ENCODE assay signal across 15 cellular contexts in the genomic region with DNA sequence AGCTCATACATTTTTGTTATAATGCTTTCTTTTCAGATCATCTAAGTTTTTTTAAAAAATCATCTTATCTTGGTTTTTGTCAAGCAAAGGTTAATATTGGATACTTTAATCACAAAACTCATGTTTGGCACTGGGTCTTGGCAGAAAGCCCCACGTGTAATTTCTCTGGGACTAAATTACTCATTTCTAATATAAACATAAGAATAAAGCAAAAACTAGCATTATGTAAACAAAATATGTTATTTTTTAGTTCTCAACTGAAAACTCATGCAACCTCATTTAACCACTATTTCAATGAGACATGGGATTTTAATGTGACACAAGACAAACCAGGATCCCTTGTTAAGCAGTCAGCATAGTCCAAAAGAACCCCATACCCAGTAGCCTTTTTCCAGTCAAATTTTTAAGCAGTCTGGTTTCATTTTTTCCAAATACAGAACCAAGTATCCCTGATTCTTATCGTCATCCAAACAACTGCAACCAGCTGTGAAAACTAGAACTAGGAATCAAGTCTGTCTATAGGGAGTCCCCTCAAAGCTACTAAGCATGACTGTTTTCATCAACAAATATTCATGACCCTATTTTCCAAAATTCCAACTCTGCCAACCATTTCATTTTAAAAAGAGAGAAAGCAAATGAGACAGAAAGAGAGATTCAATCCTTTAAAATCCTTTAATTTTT. TPM values are rescaled to one million over a fixed set of nuclear protein-coding genes. Genes with fewer than 3 reads are reported as not detected.
DNase-seq lines count a peak whose midpoint lies in the region; ATAC-seq and TF ChIP-seq lines count a peak whose summit lies in the region.
"Had no signal": no experiment of that assay in that cellular context is flagged by ENCODE, and none has a peak within 500 bp of the region (broad histone marks: within the 10 kb centered on the region; RNA-seq: fewer than 3 reads in every experiment).

No MANE protein-coding gene starts in this region.

- POLR2A ChIA-PET in RWPE1 (lab: Yijun Ruan, JAX; ENCODE audit: low non-redundant PET): no interaction called here

- H3K27ac ChIP-seq in right cardiac atrium (ENCODE audit: low read length): no peak overlapping the region
- peak overlapping the region; percentile 6 to 29 for H3K27ac ChIP-seq in ascending aorta
- H3K27ac ChIP-seq in RWPE1: no peak overlapping the region
- H3K27ac ChIP-seq: C4-2B had no signal

- no peak overlapping the region for H3K27ac Mint-ChIP-seq in activated T-cell treated with anti-CD3 and anti-CD28 coated beads, Interleukin-2, amount 50 U/mL, for 24 hours

- H3K27me3 ChIP-seq in right cardiac atrium (ENCODE audit: control insufficient read depth, insufficient read depth) (no peaks in the 10 kb centered on the region), ascending aorta (no peaks in the 10 kb centered on the region)

- TF ChIP-seq CTCF in ascending aorta (IDR thresholded peaks at IDR 0.05) (no peak), foreskin fibroblast (IDR thresholded peaks at IDR 0.05; ENCODE audit: low read depth, low read length) (no peak), RWPE1 (conservative IDR thresholded peaks at IDR 0.05; ENCODE audit: low read depth) (no peak)

- 40% methylated on average over 2 of the region's 2 CpGs for WGBS in right cardiac atrium

- intact Hi-C loops in Right ventricle myocardium superior (cut with DNase I) (no loop called here), right cardiac atrium (cut with DNase I) (no loop called here), ascending aorta (cut with DNase I) (no loop called here)

- H3K4me1 Mint-ChIP-seq in activated T-cell treated with anti-CD3 and anti-CD28 coated beads, Interleukin-2, amount 50 U/mL, for 24 hours (ENCODE audit: low read depth): no peaks in the 10 kb centered on the region

- no peaks in the 10 kb centered on the region for H3K4me1 ChIP-seq in right cardiac atrium (ENCODE audit: control insufficient read depth, insufficient read depth, low read length)
- peaks cover 2 to 43% of the 10 kb centered on the region in 2 donors for H3K4me1 ChIP-seq in ascending aorta

- CTCF ChIA-PET in RWPE1 (lab: Yijun Ruan, JAX): interaction anchor here (0.6 kb wide), 1 partner anchor 874 kb away, joined by 4 read pairs; no protein-coding TSS in a partner anchor

- H3K9me3 Mint-ChIP-seq in activated T-cell treated with anti-CD3 and anti-CD28 coated beads, Interleukin-2, amount 50 U/mL, for 24 hours: peaks cover 34% of the 10 kb centered on the region

- H3K36me3 Mint-ChIP-seq in activated T-cell treated with anti-CD3 and anti-CD28 coated beads, Interleukin-2, amount 50 U/mL, for 24 hours (ENCODE audit: low read depth): no peaks in the 10 kb centered on the region

- ATAC-seq in Right ventricle myocardium superior (ENCODE audit: poor library complexity) (peak; percentile 61), right cardiac atrium (no peak), HG03571 (IDR thresholded peaks at IDR 0.05; ENCODE audit: unreplicated experiment) (no peak)
- ATAC-seq: Panc1 had no signal

- H3K9me3 ChIP-seq in right cardiac atrium (ENCODE audit: control insufficient read depth, low read length) (no peaks in the 10 kb centered on the region), ascending aorta (peaks cover 15 to 24% of the 10 kb centered on the region in 2 donors)

- H3K27me3 Mint-ChIP-seq in activated T-cell treated with anti-CD3 and anti-CD28 coated beads, Interleukin-2, amount 50 U/mL, for 24 hours: no peaks in the 10 kb centered on the region

- no peak overlapping the region for H3K4me3 Mint-ChIP-seq in activated T-cell treated with anti-CD3 and anti-CD28 coated beads, Interleukin-2, amount 50 U/mL, for 24 hours

- no peak for DNase-seq in Right ventricle myocardium superior
- no peak for DNase-seq in right cardiac atrium
- no peak for DNase-seq in ascending aorta (ENCODE audit: low spot score in 2 of 2)
- peak; percentile 23 to 58 for DNase-seq in foreskin fibroblast
- DNase-seq in RWPE1 (ENCODE audit: low spot score): no peak
- DNase-seq in activated CD4-positive, CD25-positive, alpha-beta regulatory T cell treated with anti-CD3 and anti-CD28 coated beads, Interleukin-2, amount 50 U/mL, for 72 hours: no peak
- no peak for DNase-seq in activated T-cell treated with anti-CD3 and anti-CD28 coated beads, Interleukin-2, amount 50 U/mL, for 24 hours
- DNase-seq: NCI-H1105, NCI-H1694 treated with DMSO at 0.1 percent for 48 hours, NCI-H446 treated with DMSO at 0.1 percent for 48 hours, NCI-H748 treated with DMSO at 0.1 percent for 48 hours, SHP77 treated with DMSO at 0.1 percent for 48 hours had no signal

- no peaks in the 10 kb centered on the region for H3K36me3 ChIP-seq in ascending aorta

- no peak overlapping the region for H3K4me3 ChIP-seq in right cardiac atrium (ENCODE audit: low read length)
- no peak overlapping the region for H3K4me3 ChIP-seq in ascending aorta
- no peak overlapping the region for H3K4me3 ChIP-seq in foreskin fibroblast (ENCODE audit: low read depth in 1 of 2, low read length in 2 of 2)

RNA-seq across cellular contexts. Expression of a gene that starts 27.1 kb away (rescaled TPM):
- total RNA-seq in Right ventricle myocardium superior: 7.1 TPM
- 10 to 100 TPM; 10.4 to 17.2 (median 12.0) TPM for total RNA-seq in right cardiac atrium
- polyA plus RNA-seq in right cardiac atrium: 9.1 TPM
- total RNA-seq in ascending aorta: 38.4 TPM

Comparison
In these comparisons a context has a peak if more than half of its experiments do, and no peak if none do; other contexts are left out.
1. DNase-seq: peak in foreskin fibroblast (2 of 2); none in Right ventricle myocardium superior (single experiment), right cardiac atrium (0 of 3), ascending aorta (0 of 2), RWPE1 (single experiment), activated CD4-positive, CD25-positive, alpha-beta regulatory T cell treated with anti-CD3 and anti-CD28 coated beads, Interleukin-2, amount 50 U/mL, for 72 hours (single experiment) and activated T-cell treated with anti-CD3 and anti-CD28 coated beads, Interleukin-2, amount 50 U/mL, for 24 hours (single experiment).
2. H3K27ac ChIP-seq: peak in ascending aorta (2 of 2); none in right cardiac atrium (single experiment) and RWPE1 (single experiment).